ENCODE assay signal across 17 cellular contexts in genomic region chrY:13339939-13340338, GRCh38.
DNase-seq lines count a peak whose midpoint lies in the region; ATAC-seq, FAIRE-seq and TF ChIP-seq lines count a peak whose summit lies in the region.
"Had no signal": no experiment of that assay in that cellular context is flagged by ENCODE, and none has a peak within 500 bp of the region (broad histone marks: within the 10 kb centered on the region; RNA-seq: fewer than 3 reads in every experiment).

No MANE protein-coding gene starts in this region.

- peak in 5 of 8 donors; percentile 48 to 71 (median 56) for ATAC-seq in heart right ventricle

- FAIRE-seq in HTR-8/SVneo (lab: Jason Lieb, UNC) = no peak
- FAIRE-seq: GM19239, H54 had no signal

- H3K9me3 ChIP-seq in heart right ventricle (no peaks in the 10 kb centered on the region), colonic mucosa (no peaks in the 10 kb centered on the region)
- H3K9me3 ChIP-seq: Caco-2 had no signal

- H3K27me3 ChIP-seq in heart right ventricle = no peaks in the 10 kb centered on the region
- H3K27me3 ChIP-seq in colonic mucosa = no peaks in the 10 kb centered on the region

- H3K36me3 ChIP-seq in heart right ventricle = peaks cover 0 to 38% (median 0%) of the 10 kb centered on the region in 9 donors
- no peaks in the 10 kb centered on the region for H3K36me3 ChIP-seq in colonic mucosa

- DNase-seq in heart right ventricle = no peak
- DNase-seq in cardiac septum (ENCODE audit: low spot score) = no peak
- peak; percentile 85 for DNase-seq in globus pallidus (ENCODE audit: low spot score)
- DNase-seq in nucleus accumbens (lab: John Stamatoyannopoulos, UW) = peak in 29 of 56 donors; percentile 0 to 66 (median 19)
- DNase-seq in colonic mucosa = no peak
- no peak for DNase-seq in activated gamma-delta T cell (lab: John Stamatoyannopoulos, UW)
- no peak for DNase-seq in HTR-8/SVneo (ENCODE audit: insufficient read length, low spot score)
- DNase-seq: Caco-2, DMS153, Kasumi-1, MM.1S, NCI-H1092 treated with DMSO at 0.1 percent for 48 hours, NCI-H1694, NCI-H2227 treated with DMSO at 0.1 percent for 48 hours, NCI-H524 had no signal

- H3K4me3 ChIP-seq in heart right ventricle (no peak overlapping the region), colonic mucosa (no peak overlapping the region)

- H3K4me1 ChIP-seq in heart right ventricle (peaks cover 0 to 9% (median 0%) of the 10 kb centered on the region in 9 donors), colonic mucosa (no peaks in the 10 kb centered on the region)
- H3K4me1 ChIP-seq: Caco-2 had no signal

- no peak for TF ChIP-seq CTCF in heart right ventricle (IDR thresholded peaks at IDR 0.05)
- TF ChIP-seq CTCF in colonic mucosa (IDR thresholded peaks at IDR 0.05) = no peak

- intact Hi-C loops in heart right ventricle (cut with DNase I) = no loop called here
- intact Hi-C loops in cardiac septum (cut with DNase I) = no loop called here
- intact Hi-C loops in colonic mucosa (cut with DNase I) = no loop called here

- no peak overlapping the region for H3K9ac ChIP-seq in colonic mucosa (ENCODE audit: low read depth in 2 of 2, low read length in 2 of 2)

- H3K27ac ChIP-seq in heart right ventricle (peak overlapping the region in 1 of 10 donors; percentile 15), colonic mucosa (no peak overlapping the region)

- 23 to 40% methylated on average over 5 of the region's 5 CpGs for WGBS in heart right ventricle, 2 donors

Comparison
In these comparisons a context has a peak if more than half of its experiments do, and no peak if none do; other contexts are left out.
1. DNase-seq: peak in globus pallidus (single experiment) and nucleus accumbens (29 of 56); none in heart right ventricle (0 of 2), cardiac septum (single experiment), colonic mucosa (single experiment), activated gamma-delta T cell (single experiment) and HTR-8/SVneo (single experiment).